ENCODE assay signal across 8 cellular contexts in the genomic region with DNA sequence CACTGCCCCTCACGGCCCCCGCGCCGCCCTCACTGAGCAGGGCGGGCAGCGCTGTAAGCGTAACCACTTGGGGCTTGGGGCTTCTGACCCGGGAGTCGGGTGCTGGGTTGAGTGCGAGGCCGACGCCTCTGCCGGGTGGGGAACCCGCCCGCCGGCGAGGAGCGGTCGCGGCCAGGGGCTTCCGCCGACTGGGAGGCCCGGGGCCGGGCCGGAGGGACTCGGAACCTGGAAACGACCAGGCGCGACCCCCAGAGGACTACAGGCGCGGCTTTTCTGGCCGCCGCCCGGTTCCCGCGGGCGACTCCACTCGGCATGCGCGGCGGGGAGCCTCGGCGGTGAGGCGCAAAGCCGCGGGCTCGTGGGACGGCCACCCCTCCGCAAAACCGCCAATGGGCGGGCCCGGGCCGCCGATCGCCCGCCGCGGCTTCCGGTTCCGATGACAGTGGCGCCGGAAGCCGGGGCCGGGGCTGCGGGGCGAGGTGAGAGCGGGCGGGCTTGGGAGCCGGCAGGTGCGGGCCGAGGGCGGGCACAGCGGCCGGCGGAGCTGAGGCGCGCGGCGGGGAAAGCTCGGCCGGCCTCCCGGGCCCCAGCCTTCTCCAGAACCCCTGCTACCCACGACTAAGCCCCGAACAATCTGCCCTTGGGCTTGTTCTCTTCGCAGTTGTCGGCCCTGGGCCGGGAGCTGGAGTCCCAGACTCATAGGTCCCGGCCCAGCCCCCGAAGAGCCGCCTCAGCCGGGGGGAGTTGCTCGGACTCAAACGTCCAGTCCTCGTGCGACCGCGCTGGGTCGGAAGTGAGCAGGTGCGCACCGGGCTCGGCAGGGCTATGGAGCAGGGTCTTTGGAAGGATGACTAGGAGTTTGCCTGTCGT. TPM values are rescaled to one million over a fixed set of nuclear protein-coding genes. Genes with fewer than 3 reads are reported as not detected.
A peak's percentile ranks its signal among the peaks of the same experiment; 100 is the strongest.
DNase-seq lines count a peak whose midpoint lies in the region; TF ChIP-seq lines count a peak whose summit lies in the region.

TSS of gene RMND5B (plus strand) at position 439 of the 870 bp plus-strand sequence. CDS start 7,106 bp downstream, outside the sequence.

- peaks cover 12 to 21% of the 10 kb centered on the region in 2 experiments; a peak in 2 of 3 replicates for H3K36me3 ChIP-seq in HEK293 (ENCODE audit: control insufficient read depth in 2 of 2, insufficient read depth in 1 of 2, low read length in 2 of 2)
- no peaks in the 10 kb centered on the region; the same call in 1 of the 2 replicates for H3K36me3 ChIP-seq in SU-DHL-6 (ENCODE audit: low read length)
- peaks cover 16% of the 10 kb centered on the region for H3K36me3 ChIP-seq in thymus (ENCODE audit: control insufficient read depth, insufficient read depth)

- H3K27me3 Mint-ChIP-seq in activated naive CD8-positive, alpha-beta T cell treated with anti-CD3 and anti-CD28 coated beads for 36 hours, result no peaks in the 10 kb centered on the region
- H3K27me3 Mint-ChIP-seq in glutamatergic neuron (ENCODE audit: unreplicated experiment) (peaks cover 5% of the 10 kb centered on the region), osteocyte (ENCODE audit: unreplicated experiment) (no peaks in the 10 kb centered on the region)

- no peaks in the 10 kb centered on the region for H3K27me3 ChIP-seq in SU-DHL-6 (ENCODE audit: low read length)
- H3K27me3 ChIP-seq in thymus (ENCODE audit: control insufficient read depth, insufficient read depth), result no peaks in the 10 kb centered on the region

- H3K4me1 ChIP-seq in HEK293 (ENCODE audit: control insufficient read depth, insufficient read depth, low read length) (no peaks in the 10 kb centered on the region), thymus (ENCODE audit: control insufficient read depth, insufficient read depth, low read length) (peaks cover 4% of the 10 kb centered on the region)

- no peaks in the 10 kb centered on the region for H3K9me2 ChIP-seq in SU-DHL-6 (replicated peaks; ENCODE audit: insufficient read depth, low read length)

- TF ChIP-seq CTCF in GM10248 (IDR thresholded peaks at IDR 0.05; ENCODE audit: control extremely low read depth, extremely low read depth, low read depth, missing control alignments), result no peak
- TF ChIP-seq CTCF in HEK293 (tag by site-specific recombination; IDR thresholded peaks at IDR 0.05), result no peak
- no peak for TF ChIP-seq CTCF in SU-DHL-6 (IDR thresholded peaks at IDR 0.05; ENCODE audit: insufficient read depth, low read length, poor library complexity, severe bottlenecking)
- TF ChIP-seq CTCF in glutamatergic neuron (IDR thresholded peaks at IDR 0.05; ENCODE audit: partially characterized antibody, unreplicated experiment), result no peak
- TF ChIP-seq CTCF in osteocyte (IDR thresholded peaks at IDR 0.05), result no peak

- peak within 1 kb of the TSS; percentile 87 for H3K4me3 Mint-ChIP-seq in activated naive CD8-positive, alpha-beta T cell treated with anti-CD3 and anti-CD28 coated beads for 36 hours
- H3K4me3 Mint-ChIP-seq in glutamatergic neuron (ENCODE audit: unreplicated experiment), result peak within 1 kb of the TSS; percentile 96
- peak within 1 kb of the TSS; percentile 89 for H3K4me3 Mint-ChIP-seq in osteocyte (ENCODE audit: unreplicated experiment)

- peaks cover 26% of the 10 kb centered on the region for H3K4me1 Mint-ChIP-seq in activated naive CD8-positive, alpha-beta T cell treated with anti-CD3 and anti-CD28 coated beads for 36 hours
- H3K4me1 Mint-ChIP-seq in glutamatergic neuron (ENCODE audit: low read depth, unreplicated experiment) (peaks cover 4% of the 10 kb centered on the region), osteocyte (ENCODE audit: unreplicated experiment) (peaks cover 14% of the 10 kb centered on the region)

- H3K27ac ChIP-seq in HEK293 (ENCODE audit: extremely low read depth, low read depth, low read length) (peak within 1 kb of the TSS; percentile 93), SU-DHL-6 (ENCODE audit: low read depth, low read length) (peak within 1 kb of the TSS; percentile 77), thymus (ENCODE audit: low read depth) (peak within 1 kb of the TSS; percentile 91)

- peak; percentile 92 for DNase-seq in GM10248 (ENCODE audit: extremely low spot score)
- DNase-seq in MV-4-11 (lab: John Stamatoyannopoulos, UW), result peak; percentile 67
- DNase-seq in activated naive CD8-positive, alpha-beta T cell treated with anti-CD3 and anti-CD28 coated beads for 36 hours, result peak; percentile 89
- peak; percentile 90 for DNase-seq in glutamatergic neuron
- peak; percentile 94 for DNase-seq in osteocyte (ENCODE audit: extremely low spot score, unreplicated experiment)

- H4K20me1 ChIP-seq in SU-DHL-6 (ENCODE audit: low read depth, low read length), result no peaks in the 10 kb centered on the region

- H3K36me3 Mint-ChIP-seq in activated naive CD8-positive, alpha-beta T cell treated with anti-CD3 and anti-CD28 coated beads for 36 hours, result peaks cover 20% of the 10 kb centered on the region
- H3K36me3 Mint-ChIP-seq in glutamatergic neuron (ENCODE audit: unreplicated experiment), result no peaks in the 10 kb centered on the region
- peaks cover 9% of the 10 kb centered on the region for H3K36me3 Mint-ChIP-seq in osteocyte (ENCODE audit: unreplicated experiment)

- H3K79me2 ChIP-seq in SU-DHL-6 (ENCODE audit: insufficient read depth, low read length), result peaks cover 46% of the 10 kb centered on the region

- peak within 1 kb of the TSS; percentile 97 for H3K9ac ChIP-seq in SU-DHL-6 (ENCODE audit: low read length)

- peaks cover 11% of the 10 kb centered on the region for H3F3A ChIP-seq in SU-DHL-6 (ENCODE audit: insufficient read depth)

- peak within 1 kb of the TSS; percentile 93 for H3K4me2 ChIP-seq in SU-DHL-6 (ENCODE audit: low read depth, low read length, poor library complexity, severe bottlenecking)

- CTCF ChIA-PET in GM10248 (lab: Yijun Ruan, JAX), result interaction anchor here (1.7 to 3.1 kb wide), 2 partner anchors 12 to 15 kb away, joined by 4 to 26 read pairs; no protein-coding TSS in a partner anchor
- CTCF ChIA-PET in HEK293 (lab: Yijun Ruan, JAX), result interaction anchor here (1.4 to 2.8 kb wide), 4 partner anchors 10 to 55 kb away, joined by 5 to 24 read pairs (median 8); no protein-coding TSS in a partner anchor

- POLR2A ChIA-PET in GM10248 (lab: Yijun Ruan, JAX), result interaction anchor here (0.6 to 1.6 kb wide), 2 partner anchors 49 to 73 kb away, joined by 3 to 4 read pairs; partner anchors contain the start of gene HNRNPAB
- POLR2A ChIA-PET in HEK293 (lab: Yijun Ruan, JAX), result interaction anchor here (0.6 to 2.2 kb wide), 8 partner anchors 10 to 74 kb away, joined by 3 to 9 read pairs (median 4); partner anchors contain the start of gene HNRNPAB

- peak within 1 kb of the TSS; percentile 15 for H2AFZ ChIP-seq in SU-DHL-6 (ENCODE audit: low read depth, low read length, severe bottlenecking)

- peak within 1 kb of the TSS; percentile 75 for H3K27ac Mint-ChIP-seq in activated naive CD8-positive, alpha-beta T cell treated with anti-CD3 and anti-CD28 coated beads for 36 hours
- H3K27ac Mint-ChIP-seq in glutamatergic neuron (ENCODE audit: unreplicated experiment) (peak within 1 kb of the TSS; percentile 81), osteocyte (ENCODE audit: unreplicated experiment) (peak within 1 kb of the TSS; percentile 89)

- H3K9me3 ChIP-seq in HEK293 (ENCODE audit: control insufficient read depth, insufficient read depth, low read depth, low read length) (no peaks in the 10 kb centered on the region), SU-DHL-6 (ENCODE audit: insufficient read depth, low read length) (no peaks in the 10 kb centered on the region), thymus (ENCODE audit: control insufficient read depth) (no peaks in the 10 kb centered on the region)

- H3K4me3 ChIP-seq in HEK293 (ENCODE audit: low read depth, low read length) (peak within 1 kb of the TSS; percentile 91), SU-DHL-6 (ENCODE audit: insufficient read depth, low read length, poor library complexity, severe bottlenecking) (peak within 1 kb of the TSS; percentile 90), thymus (ENCODE audit: low read length) (peak within 1 kb of the TSS; percentile 57)

- WGBS in thymus, result under 1% methylated on average over 102 of the region's 102 CpGs

- no peaks in the 10 kb centered on the region for H3K9me3 Mint-ChIP-seq in activated naive CD8-positive, alpha-beta T cell treated with anti-CD3 and anti-CD28 coated beads for 36 hours
- H3K9me3 Mint-ChIP-seq in glutamatergic neuron (ENCODE audit: unreplicated experiment) (peaks cover 6% of the 10 kb centered on the region), osteocyte (ENCODE audit: unreplicated experiment) (no peaks in the 10 kb centered on the region)

TF ChIP-seq in HEK293, 187 proteins besides CTCF, POLR2A, EP300 and RAD21 (continues in another document):
- TF ChIP-seq, protein P1, sequence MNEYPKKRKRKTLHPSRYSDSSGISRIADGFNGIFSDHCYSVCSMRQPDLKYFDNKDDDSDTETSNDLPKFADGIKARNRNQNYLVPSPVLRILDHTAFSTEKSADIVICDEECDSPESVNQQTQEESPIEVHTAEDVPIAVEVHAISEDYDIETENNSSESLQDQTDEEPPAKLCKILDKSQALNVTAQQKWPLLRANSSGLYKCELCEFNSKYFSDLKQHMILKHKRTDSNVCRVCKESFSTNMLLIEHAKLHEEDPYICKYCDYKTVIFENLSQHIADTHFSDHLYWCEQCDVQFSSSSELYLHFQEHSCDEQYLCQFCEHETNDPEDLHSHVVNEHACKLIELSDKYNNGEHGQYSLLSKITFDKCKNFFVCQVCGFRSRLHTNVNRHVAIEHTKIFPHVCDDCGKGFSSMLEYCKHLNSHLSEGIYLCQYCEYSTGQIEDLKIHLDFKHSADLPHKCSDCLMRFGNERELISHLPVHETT (tag by site-specific recombination; IDR thresholded peaks at IDR 0.05), result no peak
- TF ChIP-seq ZNF768 (tag by site-specific recombination; IDR thresholded peaks at IDR 0.05), result no peak
- no peak for TF ChIP-seq ZNF10 (tag by site-specific recombination; IDR thresholded peaks at IDR 0.05)
- 0 out of 2 replicates have a peak, but pooled peaks have one; percentile 51 for TF ChIP-seq ZNF184 (tag by site-specific recombination; IDR thresholded peaks at IDR 0.05)
- peak; percentile 47; the same call in 1 of the 2 replicates for TF ChIP-seq ZNF777 (tag by site-specific recombination; IDR thresholded peaks at IDR 0.05; ENCODE audit: borderline replicate concordance)
- no peak for TF ChIP-seq ZNF404 (tag by site-specific recombination; IDR thresholded peaks at IDR 0.05)
- peak; percentile 93 for TF ChIP-seq GLIS2 (tag by site-specific recombination; IDR thresholded peaks at IDR 0.05)
- TF ChIP-seq ZNF350 (tag by site-specific recombination; IDR thresholded peaks at IDR 0.05), result no peak
- peak; percentile 76 for TF ChIP-seq SP3 (tag by site-specific recombination; IDR thresholded peaks at IDR 0.05)

RNA-seq across cellular contexts. Expression of gene RMND5B, which starts in this region (rescaled TPM):
- total RNA-seq in activated naive CD8-positive, alpha-beta T cell treated with anti-CD3 and anti-CD28 coated beads for 36 hours, result 10 to 100 TPM; 26.2 to 26.7 TPM
- total RNA-seq in glutamatergic neuron (ENCODE audit: unreplicated experiment) (51.3 TPM), osteocyte (38.8 and 39.5 TPM in 2 replicates)
- polyA plus RNA-seq in thymus, result 36.1 TPM

Comparison
In these comparisons a context has a peak if more than half of its experiments do, and no peak if none do; other contexts are left out.
1. Peak in every context shown above with its lines: DNase-seq, H3K4me3 ChIP-seq and H3K27ac ChIP-seq.